ENCODE assay signal across 8 cellular contexts in the genomic region with DNA sequence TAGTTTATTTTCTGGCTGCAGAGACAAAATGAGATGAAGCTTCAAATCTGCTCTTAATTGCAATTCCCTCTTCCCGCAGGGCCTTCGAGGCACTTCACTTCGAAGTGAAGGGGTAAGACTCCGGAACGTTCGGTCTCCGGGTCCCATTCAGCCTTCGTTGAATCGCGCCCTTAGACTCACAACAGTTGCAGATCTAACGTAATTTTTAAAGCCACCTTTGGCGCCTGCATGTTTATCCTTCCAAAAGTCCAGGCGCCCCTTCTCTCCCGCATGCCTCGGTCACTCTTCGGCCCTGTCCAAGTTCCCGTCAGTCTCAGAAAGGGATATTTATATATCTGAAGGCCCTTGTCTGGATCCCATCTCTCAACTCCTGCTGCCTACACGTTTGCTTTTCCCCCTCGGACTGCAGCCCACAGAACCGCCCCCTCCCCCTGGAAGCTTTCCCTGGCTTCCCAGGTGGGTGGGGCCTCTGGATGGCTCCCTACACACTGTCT.
DNase-seq lines count a peak whose midpoint lies in the region; ATAC-seq and TF ChIP-seq lines count a peak whose summit lies in the region.

No MANE protein-coding gene starts in this region.

- H3K27me3 ChIP-seq in mucosa of rectum (ENCODE audit: control insufficient read depth in 2 of 2, insufficient read depth in 2 of 2, low read length in 2 of 2), result no peaks in the 10 kb centered on the region

- H3K9me3 ChIP-seq in mucosa of rectum (ENCODE audit: control insufficient read depth in 2 of 2, low read length in 2 of 2), result no peaks in the 10 kb centered on the region

- peak overlapping the region in 1 of 2 donors; percentile 65 for H3K9ac ChIP-seq in mucosa of rectum (ENCODE audit: low read depth in 1 of 2, low read length in 2 of 2)

- H3K4me1 ChIP-seq in mucosa of rectum (ENCODE audit: control insufficient read depth in 2 of 2, insufficient read depth in 2 of 2, low read length in 2 of 2), result peaks cover 8% of the 10 kb centered on the region in 2 donors

- DNase-seq in AG04449 (ENCODE audit: low read depth, low spot score), result no peak
- peak; percentile 61 for DNase-seq in NCI-H345 (lab: John Stamatoyannopoulos, UW)
- peak; percentile 55 for DNase-seq in ecto neural progenitor cell (ENCODE audit: low spot score)
- DNase-seq in kidney glomerular epithelial cell (lab: John Stamatoyannopoulos, UW), result no peak

- CTCF ChIA-PET in AG04449 (lab: Yijun Ruan, JAX), result interaction anchor here (1.8 to 6.1 kb wide), 3 partner anchors 8 to 219 kb away, joined by 6 to 41 read pairs (median 12); no protein-coding TSS in a partner anchor

- POLR2A ChIA-PET in AG04449 (lab: Yijun Ruan, JAX), result no interaction called here

- no peaks in the 10 kb centered on the region for H3K36me3 ChIP-seq in mucosa of rectum (ENCODE audit: control insufficient read depth in 2 of 2, insufficient read depth in 2 of 2, low read length in 2 of 2)

- ATAC-seq in GM18867 (IDR thresholded peaks at IDR 0.05; ENCODE audit: unreplicated experiment), result no peak
- ATAC-seq in GM18870 (IDR thresholded peaks at IDR 0.05; ENCODE audit: unreplicated experiment), result no peak
- ATAC-seq in GM18858 (IDR thresholded peaks at IDR 0.05; ENCODE audit: unreplicated experiment), result no peak

- H3K27ac ChIP-seq in mucosa of rectum (ENCODE audit: low read depth in 2 of 2, low read length in 2 of 2), result peak overlapping the region; percentile 86 to 90

- no peak for TF ChIP-seq CTCF in AG04449 (IDR thresholded peaks at IDR 0.05; ENCODE audit: insufficient read depth, low read length, missing control alignments)

- peak overlapping the region; percentile 58 for H3K4me3 ChIP-seq in AG04449 (ENCODE audit: low read depth, low read length)
- H3K4me3 ChIP-seq in mucosa of rectum (ENCODE audit: low read length in 2 of 2), result peak overlapping the region; percentile 63 to 71

Comparison
In these comparisons a context has a peak if more than half of its experiments do, and no peak if none do; other contexts are left out.
1. DNase-seq: peak in NCI-H345 (single experiment) and ecto neural progenitor cell (single experiment); none in AG04449 (single experiment) and kidney glomerular epithelial cell (single experiment).